26 cellular contexts compared by ENCODE assay signal in the genomic region with DNA sequence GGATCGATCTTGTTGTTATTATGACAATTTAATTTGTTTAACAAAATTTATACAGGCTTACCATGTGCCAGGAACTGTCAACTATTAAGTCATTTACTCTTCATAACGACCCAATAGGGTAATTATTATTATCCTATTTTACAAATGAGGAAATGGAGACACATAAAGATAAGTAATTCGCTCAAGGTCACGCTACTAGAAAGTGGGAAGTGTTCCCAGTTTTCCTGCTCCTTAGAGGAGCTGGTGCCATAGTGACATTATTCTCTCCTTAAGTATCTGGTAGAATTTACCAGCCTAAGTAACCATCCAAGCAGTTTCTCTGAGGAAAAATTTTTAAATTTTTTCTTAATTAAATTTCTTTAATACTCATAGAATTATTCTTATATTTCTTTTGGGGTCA.
"Had no signal": no experiment of that assay in that cellular context is flagged by ENCODE, and none has a peak within 500 bp of the region (broad histone marks: within the 10 kb centered on the region; RNA-seq: fewer than 3 reads in every experiment).

No MANE protein-coding gene starts in this region.

- DNase-seq: activated B cell treated with CpG ODN at 0.5 μM for 24 hours; activated CD4-positive, alpha-beta memory T cell treated with anti-CD3 and anti-CD28 coated beads for 36 hours; activated CD4-positive, alpha-beta T cell treated with anti-CD3 and anti-CD28 coated beads for 4 hours; activated CD4-positive, alpha-beta T cell treated with anti-CD3 and anti-CD28 coated beads, Interleukin-2, amount 10 ng/mL, durations not matched to agents 24 days and 14 days; activated CD4-positive, alpha-beta T cell treated with anti-CD3 and anti-CD28 coated beads, Interleukin-2, amount 50 U/mL, for 1 hour; activated CD4-positive, alpha-beta T cell treated with anti-CD3 and anti-CD28 coated beads, Interleukin-2, amount 50 U/mL, for 4 hours; activated CD4-positive, CD25-positive, alpha-beta regulatory T cell treated with anti-CD3 and anti-CD28 coated beads, Interleukin-2, amount 50 U/mL, for 72 hours; activated CD8-positive, alpha-beta memory T cell treated with anti-CD3 and anti-CD28 coated beads, Interleukin-2, amount 50 U/mL, for 4 hours; activated CD8-positive, alpha-beta T cell treated with anti-CD3 and anti-CD28 coated beads for 36 hours; activated effector memory CD4-positive, alpha-beta T cell treated with anti-CD3 and anti-CD28 coated beads, Interleukin-2, amount 50 U/mL, for 16 hours; activated gamma-delta T cell treated with Interleukin-2 at 50 U/mL for 16 hours; activated naive CD4-positive, alpha-beta T cell; activated naive CD4-positive, alpha-beta T cell treated with anti-CD3 and anti-CD28 coated beads for 36 hours; activated naive CD4-positive, alpha-beta T cell treated with anti-CD3 and anti-CD28 coated beads, Interleukin-2, amount 50 U/mL, for 16 hours; activated naive CD8-positive, alpha-beta T cell treated with anti-CD3 and anti-CD28 coated beads for 36 hours; activated T-cell treated with anti-CD3 and anti-CD28 coated beads for 4 hours; activated T-cell treated with anti-CD3 and anti-CD28 coated beads, Interleukin-2, amount 50 U/mL, for 1 hour; activated T-cell treated with anti-CD3 and anti-CD28 coated beads, Interleukin-2, amount 50 U/mL, for 4 hours; activated T-cell treated with anti-CD3 and anti-CD28 coated beads, Interleukin-2, amount 50 U/mL, for 72 hours; amniotic stem cell; aorta; caudate nucleus; cerebellar nuclear complex; T-helper 1 cell; T-helper 2 cell; T-helper 9 cell had no signal
